Comparison of ENCODE assay signal across 11 cellular contexts in the genomic region with DNA sequence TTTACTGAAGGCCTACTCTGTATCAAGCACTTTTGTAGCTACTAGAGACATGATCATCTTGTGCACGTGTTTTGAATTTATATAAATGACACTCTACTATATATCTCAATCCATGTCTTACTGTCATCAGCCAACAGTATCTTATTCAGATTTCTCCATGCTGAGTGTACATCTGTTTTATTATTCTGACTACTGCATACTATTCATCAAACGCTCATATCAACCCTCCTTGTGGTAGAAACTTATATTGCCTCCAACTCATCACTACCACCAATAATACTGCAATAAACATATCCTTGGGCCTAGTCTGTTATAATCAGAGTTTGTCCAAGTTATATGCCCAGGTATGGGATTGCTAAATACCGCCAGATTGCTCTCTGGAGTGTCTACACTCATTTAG.
A peak's percentile ranks its signal among the peaks of the same experiment; 100 is the strongest.
DNase-seq lines count a peak whose midpoint lies in the region; ATAC-seq and TF ChIP-seq lines count a peak whose summit lies in the region.
"Had no signal": no experiment of that assay in that cellular context is flagged by ENCODE, and none has a peak within 500 bp of the region (broad histone marks: within the 10 kb centered on the region; RNA-seq: fewer than 3 reads in every experiment).

No MANE protein-coding gene starts in this region.

- H3K27me3 ChIP-seq in cardiac muscle cell, result no peaks in the 10 kb centered on the region
- no peaks in the 10 kb centered on the region for H3K27me3 ChIP-seq in Peyer's patch
- H3K27me3 ChIP-seq in lower lobe of right lung (ENCODE audit: low read depth), result no peaks in the 10 kb centered on the region

- intact Hi-C loops in left ventricle myocardium superior (cut with micrococcal nuclease) (no loop called here), lower lobe of right lung (cut with DNase I) (no loop called here)

- ATAC-seq in left ventricle myocardium superior (no peak), lower lobe of right lung (no peak)
- ATAC-seq: stimulated activated memory B cell treated with anti-CD40 and anti-IgM and Interleukin-4, amounts not matched to agents 10 μg/mL and 1 μg/mL and 100 μg/mL, for 72 hours had no signal

- no peaks in the 10 kb centered on the region for H3K4me1 ChIP-seq in cardiac muscle cell (ENCODE audit: low read depth)
- no peaks in the 10 kb centered on the region for H3K4me1 ChIP-seq in Peyer's patch
- no peaks in the 10 kb centered on the region for H3K4me1 ChIP-seq in lower lobe of right lung

- TF ChIP-seq CTCF in cardiac muscle cell (IDR thresholded peaks at IDR 0.05; ENCODE audit: low read depth, low read length) (peak; percentile 23), Peyer's patch (IDR thresholded peaks at IDR 0.05) (peak in 4 of 6 experiments; percentile 22 to 85 (median 76)), lower lobe of right lung (IDR thresholded peaks at IDR 0.05) (no peak)

- H3K9me3 ChIP-seq in cardiac muscle cell (ENCODE audit: low read depth), result no peaks in the 10 kb centered on the region
- no peaks in the 10 kb centered on the region for H3K9me3 ChIP-seq in Peyer's patch
- H3K9me3 ChIP-seq in lower lobe of right lung, result no peaks in the 10 kb centered on the region

- H3K36me3 ChIP-seq in cardiac muscle cell (no peaks in the 10 kb centered on the region), Peyer's patch (no peaks in the 10 kb centered on the region), lower lobe of right lung (no peaks in the 10 kb centered on the region)

- H3K4me3 ChIP-seq in cardiac muscle cell (no peak overlapping the region), Peyer's patch (no peak overlapping the region), lower lobe of right lung (no peak overlapping the region)

- TF ChIP-seq POLR2A in Peyer's patch (IDR thresholded peaks at IDR 0.05), result no peak

- DNase-seq in cardiac muscle cell (ENCODE audit: low read depth in 1 of 2, low spot score in 1 of 2) (no peak), left ventricle myocardium superior (no peak), Peyer's patch (no peak), fibroblast of gingiva (ENCODE audit: low read depth) (peak; percentile 26), lower lobe of right lung (no peak), Ammon's horn (ENCODE audit: low spot score) (no peak), GM19238 (ENCODE audit: insufficient read length, low spot score) (no peak), NCI-H1048 (lab: John Stamatoyannopoulos, UW) (no peak)
- DNase-seq: hippocampal formation, NCI-H748 treated with DMSO at 0.1 percent for 48 hours had no signal

- H3K27ac ChIP-seq in cardiac muscle cell (no peak overlapping the region), Peyer's patch (no peak overlapping the region), lower lobe of right lung (no peak overlapping the region)
